In genomic region chr10:89613582-89613981, GRCh38 we compare ENCODE assay signal across 1 cellular context.
TF ChIP-seq lines count a peak whose summit lies in the region.

No MANE protein-coding gene starts in this region.

TF ChIP-seq in IMR-90, 13 proteins besides CTCF, POLR2A, EP300 and RAD21 (continued from another document):
- TF ChIP-seq MXI1 (IDR thresholded peaks at IDR 0.05; ENCODE audit: borderline replicate concordance, low read depth, low read length) (no peak), RFX5 (IDR thresholded peaks at IDR 0.05; ENCODE audit: low read depth, low read length) (no peak), FOS (IDR thresholded peaks at IDR 0.05; ENCODE audit: low read depth, low read length) (no peak)
